ENCODE assay signal across 40 cellular contexts in genomic region chrX:111742018-111742417, GRCh38.
"Had no signal": no experiment of that assay in that cellular context is flagged by ENCODE, and none has a peak within 500 bp of the region (broad histone marks: within the 10 kb centered on the region; RNA-seq: fewer than 3 reads in every experiment).

No MANE protein-coding gene starts in this region.

- H3K27me3 ChIP-seq: ascending aorta, body of pancreas, cardiac muscle cell had no signal

- H3K27ac ChIP-seq: ascending aorta, body of pancreas, cardiac muscle cell, WERI-Rb-1 had no signal

- ATAC-seq: activated CD4-positive, alpha-beta T cell treated with anti-CD3 and anti-CD28 coated beads for 36 hours; activated CD4-positive, CD25-positive, alpha-beta regulatory T cell treated with anti-CD3 and anti-CD28 coated beads, Interleukin-2, amount 50 U/mL, for 24 hours; activated CD8-positive, alpha-beta memory T cell treated with anti-CD3 and anti-CD28 coated beads, Interleukin-2, amount 10 ng/mL, durations not matched to agents 7 days and 5 days; activated CD8-positive, alpha-beta T cell treated with anti-CD3 and anti-CD28 coated beads, Interleukin-2, amount 10 ng/mL, durations not matched to agents 7 days and 5 days; activated naive CD8-positive, alpha-beta T cell treated with anti-CD3 and anti-CD28 coated beads, Interleukin-2, amount 50 U/mL, for 24 hours; body of pancreas; WTC11 had no signal

- H3K4me3 Mint-ChIP-seq: activated CD4-positive, alpha-beta memory T cell treated with anti-CD3 and anti-CD28 coated beads, Interleukin-2, amount 10 ng/mL, durations not matched to agents 7 days and 5 days; activated CD4-positive, alpha-beta T cell treated with anti-CD3 and anti-CD28 coated beads for 36 hours; activated CD4-positive, alpha-beta T cell treated with anti-CD3 and anti-CD28 coated beads, Interleukin-2, amount 10 ng/mL, durations not matched to agents 7 days and 5 days; activated CD8-positive, alpha-beta memory T cell treated with anti-CD3 and anti-CD28 coated beads, Interleukin-2, amount 10 ng/mL, durations not matched to agents 7 days and 5 days; activated CD8-positive, alpha-beta T cell treated with anti-CD3 and anti-CD28 coated beads, Interleukin-2, amount 10 ng/mL, durations not matched to agents 7 days and 5 days; activated naive CD4-positive, alpha-beta T cell treated with anti-CD3 and anti-CD28 coated beads, Interleukin-2, amount 10 ng/mL, durations not matched to agents 7 days and 5 days; activated naive CD4-positive, alpha-beta T cell treated with anti-CD3 and anti-CD28 coated beads, Interleukin-2, amount 50 U/mL, for 24 hours; activated naive CD8-positive, alpha-beta T cell; activated naive CD8-positive, alpha-beta T cell treated with anti-CD3 and anti-CD28 coated beads, Interleukin-2, amount 10 ng/mL, durations not matched to agents 7 days and 5 days; activated naive CD8-positive, alpha-beta T cell treated with anti-CD3 and anti-CD28 coated beads, Interleukin-2, amount 50 U/mL, for 24 hours; activated T-cell treated with anti-CD3 and anti-CD28 coated beads, Interleukin-2, amount 50 U/mL, for 24 hours; central memory CD8-positive, alpha-beta T cell; T-helper 1 cell treated with Interleukin-12 subunit alpha and Interleukin-12 subunit beta and Interleukin-4 antibody, amounts not matched to agents 30 μg/mL and 1 μg/mL, for 36 hours; T-helper 2 cell treated with Interferon-gamma antibody and Interleukin-4, amounts not matched to agents 5 μg/mL and 100 μg/mL, for 36 hours; WTC11 had no signal

- H3K9me3 ChIP-seq: ascending aorta, body of pancreas had no signal

- H3K27ac Mint-ChIP-seq: activated CD4-positive, alpha-beta memory T cell treated with anti-CD3 and anti-CD28 coated beads, Interleukin-2, amount 10 ng/mL, durations not matched to agents 7 days and 5 days; activated CD4-positive, alpha-beta T cell treated with anti-CD3 and anti-CD28 coated beads for 36 hours; activated CD4-positive, alpha-beta T cell treated with anti-CD3 and anti-CD28 coated beads, Interleukin-2, amount 10 ng/mL, durations not matched to agents 7 days and 5 days; activated CD8-positive, alpha-beta memory T cell treated with anti-CD3 and anti-CD28 coated beads, Interleukin-2, amount 10 ng/mL, durations not matched to agents 7 days and 5 days; activated CD8-positive, alpha-beta T cell treated with anti-CD3 and anti-CD28 coated beads, Interleukin-2, amount 10 ng/mL, durations not matched to agents 7 days and 5 days; activated naive CD4-positive, alpha-beta T cell treated with anti-CD3 and anti-CD28 coated beads, Interleukin-2, amount 10 ng/mL, durations not matched to agents 7 days and 5 days; activated naive CD4-positive, alpha-beta T cell treated with anti-CD3 and anti-CD28 coated beads, Interleukin-2, amount 50 U/mL, for 24 hours; activated naive CD8-positive, alpha-beta T cell; activated naive CD8-positive, alpha-beta T cell treated with anti-CD3 and anti-CD28 coated beads, Interleukin-2, amount 10 ng/mL, durations not matched to agents 7 days and 5 days; activated naive CD8-positive, alpha-beta T cell treated with anti-CD3 and anti-CD28 coated beads, Interleukin-2, amount 50 U/mL, for 24 hours; activated T-cell treated with anti-CD3 and anti-CD28 coated beads, Interleukin-2, amount 50 U/mL, for 24 hours; activated T-helper 2 cell treated with anti-CD3 and anti-CD28 coated beads, Interferon-gamma antibody, Interleukin-2, Interleukin-4, amounts not matched to agents 10 μg/mL and 5 μg/mL and 100 μg/mL, durations not matched to agents 14 hours and 24 hours and 36 hours; T-helper 1 cell treated with Interleukin-12 subunit alpha and Interleukin-12 subunit beta and Interleukin-4 antibody, amounts not matched to agents 30 μg/mL and 1 μg/mL, for 36 hours; T-helper 2 cell treated with Interferon-gamma antibody and Interleukin-4, amounts not matched to agents 5 μg/mL and 100 μg/mL, for 36 hours; WTC11 had no signal

- H3K4me1 Mint-ChIP-seq: activated CD4-positive, alpha-beta memory T cell treated with anti-CD3 and anti-CD28 coated beads, Interleukin-2, amount 10 ng/mL, durations not matched to agents 7 days and 5 days; activated CD4-positive, alpha-beta T cell treated with anti-CD3 and anti-CD28 coated beads for 36 hours; activated CD8-positive, alpha-beta memory T cell treated with anti-CD3 and anti-CD28 coated beads, Interleukin-2, amount 10 ng/mL, durations not matched to agents 7 days and 5 days; activated naive CD8-positive, alpha-beta T cell treated with anti-CD3 and anti-CD28 coated beads, Interleukin-2, amount 50 U/mL, for 24 hours; central memory CD8-positive, alpha-beta T cell; WTC11 had no signal

- H3K9me3 Mint-ChIP-seq: activated CD4-positive, alpha-beta memory T cell treated with anti-CD3 and anti-CD28 coated beads, Interleukin-2, amount 10 ng/mL, durations not matched to agents 7 days and 5 days; activated CD4-positive, alpha-beta T cell treated with anti-CD3 and anti-CD28 coated beads, Interleukin-2, amount 10 ng/mL, durations not matched to agents 7 days and 5 days; activated naive CD4-positive, alpha-beta T cell treated with anti-CD3 and anti-CD28 coated beads, Interleukin-2, amount 10 ng/mL, durations not matched to agents 7 days and 5 days; activated naive CD4-positive, alpha-beta T cell treated with anti-CD3 and anti-CD28 coated beads, Interleukin-2, amount 50 U/mL, for 24 hours; activated naive CD8-positive, alpha-beta T cell treated with anti-CD3 and anti-CD28 coated beads, Interleukin-2, amount 10 ng/mL, durations not matched to agents 7 days and 5 days; activated naive CD8-positive, alpha-beta T cell treated with anti-CD3 and anti-CD28 coated beads, Interleukin-2, amount 50 U/mL, for 24 hours; activated T-cell treated with anti-CD3 and anti-CD28 coated beads, Interleukin-2, amount 50 U/mL, for 24 hours; activated T-helper 2 cell treated with anti-CD3 and anti-CD28 coated beads, Interferon-gamma antibody, Interleukin-2, Interleukin-4, amounts not matched to agents 10 μg/mL and 5 μg/mL and 100 μg/mL, durations not matched to agents 14 hours and 24 hours and 36 hours; central memory CD8-positive, alpha-beta T cell; T-helper 1 cell treated with Interleukin-12 subunit alpha and Interleukin-12 subunit beta and Interleukin-4 antibody, amounts not matched to agents 30 μg/mL and 1 μg/mL, for 36 hours; T-helper 2 cell treated with Interferon-gamma antibody and Interleukin-4, amounts not matched to agents 5 μg/mL and 100 μg/mL, for 36 hours; WTC11 had no signal

- H3K36me3 ChIP-seq: WERI-Rb-1 had no signal

- H3K4me3 ChIP-seq: ascending aorta, body of pancreas, cardiac muscle cell had no signal

- H3K4me1 ChIP-seq: ascending aorta, body of pancreas had no signal

- DNase-seq: activated CD4-positive, alpha-beta memory T cell treated with anti-CD3 and anti-CD28 coated beads, Interleukin-2, amount 10 ng/mL, durations not matched to agents 7 days and 5 days; activated CD4-positive, alpha-beta T cell treated with anti-CD3 and anti-CD28 coated beads for 1 hour; activated CD4-positive, alpha-beta T cell treated with anti-CD3 and anti-CD28 coated beads for 36 hours; activated CD4-positive, alpha-beta T cell treated with anti-CD3 and anti-CD28 coated beads for 48 hours; activated CD4-positive, alpha-beta T cell treated with anti-CD3 and anti-CD28 coated beads, Interleukin-2, amount 10 ng/mL, durations not matched to agents 7 days and 5 days; activated CD4-positive, alpha-beta T cell treated with anti-CD3 and anti-CD28 coated beads, Interleukin-2, amount 50 U/mL, for 48 hours; activated CD4-positive, CD25-positive, alpha-beta regulatory T cell; activated CD8-positive, alpha-beta memory T cell treated with anti-CD3 and anti-CD28 coated beads for 24 hours; activated CD8-positive, alpha-beta memory T cell treated with anti-CD3 and anti-CD28 coated beads, Interleukin-2, amount 10 ng/mL, durations not matched to agents 7 days and 5 days; activated CD8-positive, alpha-beta memory T cell treated with anti-CD3 and anti-CD28 coated beads, Interleukin-2, amount 50 U/mL, for 48 hours; activated CD8-positive, alpha-beta T cell treated with anti-CD3 and anti-CD28 coated beads, Interleukin-2, amount 10 ng/mL, durations not matched to agents 7 days and 5 days; activated effector memory CD4-positive, alpha-beta T cell treated with Interleukin-2 at 50 U/mL for 16 hours; activated gamma-delta T cell; activated naive CD4-positive, alpha-beta T cell treated with anti-CD3 and anti-CD28 coated beads, Interleukin-2, amount 10 ng/mL, durations not matched to agents 7 days and 5 days; activated naive CD4-positive, alpha-beta T cell treated with Interleukin-2 at 50 U/mL for 16 hours; activated naive CD8-positive, alpha-beta T cell treated with anti-CD3 and anti-CD28 coated beads, Interleukin-2, amount 10 ng/mL, durations not matched to agents 7 days and 5 days; activated naive CD8-positive, alpha-beta T cell treated with anti-CD3 and anti-CD28 coated beads, Interleukin-2, amount 50 U/mL, for 24 hours; activated T-cell treated with anti-CD3 and anti-CD28 coated beads, Interleukin-2, amount 50 U/mL, for 24 hours; activated T-cell treated with anti-CD3 and anti-CD28 coated beads, Interleukin-2, amount 50 U/mL, for 48 hours; amygdala; anterior cingulate cortex; body of pancreas; caudate nucleus; cerebellar nuclear complex; T-helper 1 cell; T-helper 2 cell; T-helper 9 cell; WERI-Rb-1 had no signal

- H3K27me3 Mint-ChIP-seq: activated CD4-positive, alpha-beta memory T cell treated with anti-CD3 and anti-CD28 coated beads, Interleukin-2, amount 10 ng/mL, durations not matched to agents 7 days and 5 days; activated CD4-positive, alpha-beta T cell treated with anti-CD3 and anti-CD28 coated beads for 36 hours; activated CD4-positive, alpha-beta T cell treated with anti-CD3 and anti-CD28 coated beads, Interleukin-2, amount 10 ng/mL, durations not matched to agents 7 days and 5 days; activated CD8-positive, alpha-beta memory T cell treated with anti-CD3 and anti-CD28 coated beads, Interleukin-2, amount 10 ng/mL, durations not matched to agents 7 days and 5 days; activated naive CD4-positive, alpha-beta T cell treated with anti-CD3 and anti-CD28 coated beads, Interleukin-2, amount 10 ng/mL, durations not matched to agents 7 days and 5 days; activated naive CD4-positive, alpha-beta T cell treated with anti-CD3 and anti-CD28 coated beads, Interleukin-2, amount 50 U/mL, for 24 hours; activated naive CD8-positive, alpha-beta T cell; activated naive CD8-positive, alpha-beta T cell treated with anti-CD3 and anti-CD28 coated beads, Interleukin-2, amount 10 ng/mL, durations not matched to agents 7 days and 5 days; activated naive CD8-positive, alpha-beta T cell treated with anti-CD3 and anti-CD28 coated beads, Interleukin-2, amount 50 U/mL, for 24 hours; activated T-cell treated with anti-CD3 and anti-CD28 coated beads, Interleukin-2, amount 50 U/mL, for 24 hours; central memory CD8-positive, alpha-beta T cell had no signal

- FAIRE-seq: bronchial epithelial cell, TTC549 had no signal
